ENCODE assay signal across 30 cellular contexts in the genomic region with DNA sequence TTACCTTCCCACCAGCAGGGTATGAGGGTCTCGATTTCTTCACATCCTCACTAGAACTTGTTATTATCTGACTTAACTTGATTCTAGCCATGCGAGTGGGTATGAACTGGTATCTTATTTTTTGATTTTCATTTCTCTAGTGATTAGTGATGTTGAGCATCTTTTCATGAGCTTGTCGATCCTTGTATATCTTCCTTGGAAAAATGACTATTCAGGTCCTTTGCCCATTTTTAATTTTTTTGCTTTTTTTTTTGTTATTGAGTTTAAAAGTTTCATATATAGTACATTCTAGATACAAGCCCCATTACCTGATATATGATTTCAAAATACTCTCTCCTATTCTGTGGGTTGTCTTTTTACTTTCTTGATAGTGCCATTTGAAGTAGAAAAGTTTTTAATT.
"Had no signal": no experiment of that assay in that cellular context is flagged by ENCODE, and none has a peak within 500 bp of the region (broad histone marks: within the 10 kb centered on the region; RNA-seq: fewer than 3 reads in every experiment).

No MANE protein-coding gene starts in this region.

- DNase-seq: naive thymus-derived CD8-positive, alpha-beta T cell; nephron progenitor cell; nucleus accumbens; pancreas; psoas muscle; right cardiac atrium; spleen; stimulated activated CD4-positive, alpha-beta T cell treated with anti-CD3 and anti-CD28 coated beads, Interleukin-12 subunit alpha, Interleukin-12 subunit beta, amount 100 ng/mL, for 4 hours; stimulated activated CD4-positive, alpha-beta T cell treated with anti-CD3 and anti-CD28 coated beads, Interleukin-1b, Interleukin-23, amount 100 ng/mL, for 48 hours; stimulated activated CD4-positive, alpha-beta T cell treated with anti-CD3 and anti-CD28 coated beads, Interleukin-4, amount 100 ng/mL, for 1 hour; stimulated activated CD4-positive, alpha-beta T cell treated with anti-CD3 and anti-CD28 coated beads, Interleukin-4, amount 100 ng/mL, for 4 hours; stimulated activated CD8-positive, alpha-beta memory T cell treated with anti-CD3 and anti-CD28 coated beads, Interleukin-4, amount 100 ng/mL, for 48 hours; stimulated activated naive CD4-positive, alpha-beta T cell; stimulated activated naive CD8-positive, alpha-beta T cell treated with anti-CD3 and anti-CD28 coated beads, Interleukin-15, amount 100 ng/mL, for 72 hours; stimulated activated naive CD8-positive, alpha-beta T cell treated with anti-CD3 and anti-CD28 coated beads, Interleukin-15, Interleukin-2, amounts not matched to agents 100 U/mL and 50 U/mL, for 24 hours; substantia nigra; testis; tibial artery; transverse colon; upper lobe of right lung; uterus had no signal

- H3K4me2 ChIP-seq: smooth muscle cell had no signal

- H3K9me3 Mint-ChIP-seq: natural killer cell treated with Interleukin-12 subunit alpha and Interleukin-12 subunit beta and Interleukin-15 and Interleukin-18, amount 100 ng/mL, for 72 hours had no signal

- H3K4me1 ChIP-seq: pancreas, spleen, suprapubic skin, testis, upper lobe of right lung had no signal

- H3K27me3 ChIP-seq: neutrophil, pancreas, spleen, suprapubic skin, testis, tibial artery, transverse colon, upper lobe of right lung, uterus had no signal

- ATAC-seq: naive thymus-derived CD8-positive, alpha-beta T cell; natural killer cell treated with Interleukin-12 subunit alpha and Interleukin-12 subunit beta and Interleukin-15 and Interleukin-18, amount 100 ng/mL, for 72 hours; pancreas; psoas muscle; right cardiac atrium; sciatic nerve; stimulated activated memory B cell treated with anti-CD40 and anti-IgM and Interleukin-4, amounts not matched to agents 10 μg/mL and 1 μg/mL and 100 μg/mL, for 72 hours; stimulated activated naive CD8-positive, alpha-beta T cell treated with anti-CD3 and anti-CD28 coated beads, Interleukin-15, amount 100 ng/mL, for 72 hours; stimulated activated naive CD8-positive, alpha-beta T cell treated with anti-CD3 and anti-CD28 coated beads, Interleukin-15, Interleukin-2, amounts not matched to agents 100 U/mL and 50 U/mL, for 24 hours; upper lobe of right lung had no signal

- H3K4me1 Mint-ChIP-seq: nephron progenitor cell; stimulated activated memory B cell treated with anti-CD40 and anti-IgM and Interleukin-4, amounts not matched to agents 10 μg/mL and 1 μg/mL and 100 μg/mL, for 72 hours; stimulated activated naive CD8-positive, alpha-beta T cell treated with anti-CD3 and anti-CD28 coated beads, Interleukin-15, amount 100 ng/mL, for 72 hours had no signal

- H3K27ac Mint-ChIP-seq: natural killer cell treated with Interleukin-12 subunit alpha and Interleukin-12 subunit beta and Interleukin-15 and Interleukin-18, amount 100 ng/mL, for 72 hours; nephron progenitor cell; stimulated activated memory B cell treated with anti-CD40 and anti-IgM and Interleukin-4, amounts not matched to agents 10 μg/mL and 1 μg/mL and 100 μg/mL, for 72 hours; stimulated activated naive CD8-positive, alpha-beta T cell treated with anti-CD3 and anti-CD28 coated beads, Interleukin-15, amount 100 ng/mL, for 72 hours; type B pancreatic cell had no signal

- H3K4me3 Mint-ChIP-seq: naive thymus-derived CD8-positive, alpha-beta T cell; natural killer cell treated with Interleukin-12 subunit alpha and Interleukin-12 subunit beta and Interleukin-15 and Interleukin-18, amount 100 ng/mL, for 72 hours; nephron progenitor cell; neural crest cell; stimulated activated memory B cell treated with anti-CD40 and anti-IgM and Interleukin-4, amounts not matched to agents 10 μg/mL and 1 μg/mL and 100 μg/mL, for 72 hours; stimulated activated naive CD8-positive, alpha-beta T cell treated with anti-CD3 and anti-CD28 coated beads, Interleukin-15, amount 100 ng/mL, for 72 hours; type B pancreatic cell had no signal

- H3K27me3 Mint-ChIP-seq: naive thymus-derived CD8-positive, alpha-beta T cell; natural killer cell treated with Interleukin-12 subunit alpha and Interleukin-12 subunit beta and Interleukin-15 and Interleukin-18, amount 100 ng/mL, for 72 hours; stimulated activated memory B cell treated with anti-CD40 and anti-IgM and Interleukin-4, amounts not matched to agents 10 μg/mL and 1 μg/mL and 100 μg/mL, for 72 hours; stimulated activated naive CD8-positive, alpha-beta T cell treated with anti-CD3 and anti-CD28 coated beads, Interleukin-15, amount 100 ng/mL, for 72 hours; type B pancreatic cell had no signal

- H3K9me3 ChIP-seq: neutrophil, pancreas, psoas muscle, testis, uterus had no signal

- H3K36me3 ChIP-seq: uterus had no signal

- H3K4me3 ChIP-seq: pancreas, psoas muscle, skin epidermis, smooth muscle cell, spleen, suprapubic skin, testis, tibial artery, transverse colon, upper lobe of right lung, uterus had no signal

- H3K27ac ChIP-seq: neutrophil, pancreas, psoas muscle, skin epidermis, spleen, suprapubic skin, testis, tibial artery, transverse colon, upper lobe of right lung, uterus had no signal
